ENCODE assay signal across 9 cellular contexts in the genomic region with DNA sequence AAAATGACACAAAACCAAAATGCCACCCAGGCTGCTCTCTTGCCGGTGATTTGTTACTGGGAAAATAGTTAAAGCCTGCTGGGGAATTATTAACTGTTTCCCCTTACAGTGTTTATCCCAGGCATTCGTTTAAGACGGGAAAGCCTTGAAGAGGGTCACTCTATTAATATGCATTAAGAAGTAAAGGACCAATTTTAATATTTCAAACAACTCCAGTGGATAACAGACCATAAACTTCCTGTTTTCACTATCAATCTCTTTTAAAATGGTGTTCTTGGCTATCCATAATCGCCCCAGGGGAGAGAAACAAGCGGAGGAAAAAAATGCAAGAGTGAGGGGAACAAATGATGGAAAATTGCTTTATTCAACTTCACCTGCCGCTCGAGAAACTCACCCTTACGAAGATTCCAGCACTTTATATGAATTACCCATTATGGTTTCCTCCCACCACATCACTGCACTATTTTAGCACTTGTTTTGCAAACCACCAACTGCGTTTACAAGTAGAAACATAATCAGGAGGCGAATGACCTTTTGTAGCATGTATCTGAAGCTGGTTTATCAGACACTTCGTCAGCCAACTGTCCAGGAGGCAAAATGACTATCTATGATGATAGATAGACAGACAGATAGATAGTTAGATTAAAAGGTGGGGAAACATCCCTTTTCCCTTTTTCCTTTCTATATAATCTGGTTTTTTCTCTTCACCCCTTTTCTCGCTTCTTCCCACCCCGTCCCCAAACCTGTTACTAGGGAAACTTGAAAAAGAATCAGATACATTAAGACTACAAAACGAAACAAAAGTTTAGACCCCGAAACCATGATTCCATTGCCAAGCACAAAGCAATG. TPM values are rescaled to one million over a fixed set of nuclear protein-coding genes. Genes with fewer than 3 reads are reported as not detected.
DNase-seq lines count a peak whose midpoint lies in the region; ATAC-seq and TF ChIP-seq lines count a peak whose summit lies in the region.
"Had no signal": no experiment of that assay in that cellular context is flagged by ENCODE, and none has a peak within 500 bp of the region (broad histone marks: within the 10 kb centered on the region; RNA-seq: fewer than 3 reads in every experiment).

No MANE protein-coding gene starts in this region.

- H3K9ac ChIP-seq in SK-N-MC (ENCODE audit: insufficient read length): peak overlapping the region; percentile 53

- no peak for DNase-seq in SK-N-MC (ENCODE audit: low read depth, low spot score)
- no peak for DNase-seq in fibroblast of the aortic adventitia (ENCODE audit: low read depth)
- no peak for DNase-seq in skeletal muscle cell (ENCODE audit: low read depth)
- no peak for DNase-seq in DMS 273 (lab: John Stamatoyannopoulos, UW; ENCODE audit: unreplicated experiment)
- DNase-seq in OCI-M2 (lab: John Stamatoyannopoulos, UW; ENCODE audit: unreplicated experiment): no peak
- no peak for DNase-seq in ecto neural progenitor cell (ENCODE audit: low spot score)

- H3K4me3 ChIP-seq in SK-N-MC (peak overlapping the region; percentile 94), fibroblast of the aortic adventitia (ENCODE audit: low read depth, low read length) (peak overlapping the region; percentile 70), skeletal muscle cell (ENCODE audit: low read depth, low read length) (peak overlapping the region; percentile 65)

- H3K27ac ChIP-seq in SK-N-MC: peak overlapping the region; percentile 34; the same call in 1 of the 2 replicates

- no peaks in the 10 kb centered on the region for H3K36me3 ChIP-seq in SK-N-MC (ENCODE audit: insufficient read depth, low read length)

- no peaks in the 10 kb centered on the region for H3K9me3 ChIP-seq in SK-N-MC (ENCODE audit: low read depth, low read length)

- TF ChIP-seq CTCF in fibroblast of the aortic adventitia (IDR thresholded peaks at IDR 0.05; ENCODE audit: insufficient read depth, low read length): no peak

- peak; percentile 11 for ATAC-seq in GM21717 (IDR thresholded peaks at IDR 0.05; ENCODE audit: unreplicated experiment)
- no peak for ATAC-seq in HG02970 (IDR thresholded peaks at IDR 0.05; ENCODE audit: low FRiP score, unreplicated experiment)

RNA-seq across cellular contexts. Expression of a gene that starts 1.2 kb away (rescaled TPM):
- total RNA-seq in fibroblast of the aortic adventitia (ENCODE audit: low replicate concordance): 0.33 and 1.4 TPM in 2 replicates
- total RNA-seq: RPMI7951 had no signal
